Comparison of ENCODE assay signal across 8 cellular contexts in the genomic region with DNA sequence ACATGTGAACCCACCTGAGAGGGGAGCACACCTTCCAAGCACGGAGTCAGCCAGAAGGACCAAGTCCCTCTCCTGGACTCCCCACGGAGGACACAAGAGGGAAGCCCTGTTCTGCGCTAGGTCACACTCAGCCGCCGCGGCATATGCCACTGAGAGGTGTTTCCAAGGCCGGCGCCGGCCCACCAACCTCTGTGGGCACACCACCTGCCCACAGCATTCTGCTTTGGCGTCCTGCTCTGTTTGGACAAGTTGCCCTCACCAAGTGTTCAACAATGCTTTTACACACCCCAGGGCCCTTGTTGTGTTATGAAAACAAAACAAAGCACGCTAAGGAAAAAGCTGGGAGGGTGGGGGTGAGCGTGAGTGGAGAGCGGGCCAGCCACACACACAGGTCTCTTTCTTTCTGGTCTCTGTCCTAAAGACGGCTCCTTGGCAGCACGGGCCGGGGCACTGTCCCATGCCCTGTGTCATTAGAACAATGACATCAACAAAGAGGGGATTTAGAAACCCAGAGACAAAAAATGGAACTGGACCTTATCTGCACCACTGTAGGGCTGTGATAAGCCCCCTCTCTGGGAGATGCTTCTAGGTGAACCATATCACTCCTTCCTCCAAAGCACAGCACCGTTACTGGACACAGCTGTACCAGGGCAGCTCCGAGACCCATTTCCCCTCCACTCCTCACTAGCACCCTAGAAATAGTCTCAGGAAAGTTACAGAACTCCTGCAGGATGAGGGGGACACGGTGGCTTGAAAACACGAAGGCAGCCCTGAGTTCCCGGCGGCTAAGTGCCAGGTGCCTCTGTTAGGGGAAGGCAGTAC. TPM values are rescaled to one million over a fixed set of nuclear protein-coding genes. Genes with fewer than 3 reads are reported as not detected.
DNase-seq lines count a peak whose midpoint lies in the region; FAIRE-seq and TF ChIP-seq lines count a peak whose summit lies in the region.

No MANE protein-coding gene starts in this region.

- no peak for FAIRE-seq in frontal cortex (lab: Jason Lieb, UNC)

- H3K27ac ChIP-seq in endodermal cell (ENCODE audit: low read depth, low read length) (peak overlapping the region; percentile 55), osteoblast (ENCODE audit: low read depth, low read length) (peak overlapping the region; percentile 95)

- H3K4me2 ChIP-seq in osteoblast (ENCODE audit: insufficient read depth, low read length), result peak overlapping the region; percentile 75

- BruUV-seq in Calu3 (replicated peaks; lab: Mats Ljungman, UMichigan), result no TSS peak

- peaks cover 80% of the 10 kb centered on the region for H3K36me3 ChIP-seq in endodermal cell (ENCODE audit: control insufficient read depth, insufficient read depth, low read length)
- peaks cover 59% of the 10 kb centered on the region for H3K36me3 ChIP-seq in osteoblast (ENCODE audit: insufficient read depth, low read length)

- H3K9me3 ChIP-seq in endodermal cell (ENCODE audit: control insufficient read depth, low read length) (no peaks in the 10 kb centered on the region), osteoblast (ENCODE audit: low read depth, low read length) (no peaks in the 10 kb centered on the region)

- no peak overlapping the region for H2AFZ ChIP-seq in osteoblast (ENCODE audit: low read length)

- H3K4me3 ChIP-seq in endodermal cell (ENCODE audit: low read length), result no peak overlapping the region
- peak overlapping the region; percentile 45 for H3K4me3 ChIP-seq in osteoblast (ENCODE audit: insufficient read depth, low read length)

- H3K27me3 ChIP-seq in endodermal cell (ENCODE audit: control insufficient read depth, insufficient read depth, low read length, poor library complexity, severe bottlenecking), result no peaks in the 10 kb centered on the region
- H3K27me3 ChIP-seq in osteoblast (ENCODE audit: insufficient read depth, low read length), result no peaks in the 10 kb centered on the region

- peaks cover 58% of the 10 kb centered on the region for H3K36me3 Mint-ChIP-seq in Calu3 (ENCODE audit: insufficient read depth, unreplicated experiment)
- peaks cover 60% of the 10 kb centered on the region for H3K36me3 Mint-ChIP-seq in endodermal cell (ENCODE audit: low read depth)

- H3K4me1 ChIP-seq in endodermal cell (ENCODE audit: control insufficient read depth, insufficient read depth, low read length) (peaks cover 61% of the 10 kb centered on the region), osteoblast (ENCODE audit: insufficient read depth, low read length) (peaks cover 100% of the 10 kb centered on the region)

- 90 to 94% methylated on average over 13 to 22 of the region's 22 CpGs for WGBS in endodermal cell (ENCODE audit: insufficient coverage in 1 of 2, insufficient read length in 1 of 2), 2 experiments

- H3K27me3 Mint-ChIP-seq in Calu3 (ENCODE audit: unreplicated experiment), result no peaks in the 10 kb centered on the region
- no peaks in the 10 kb centered on the region for H3K27me3 Mint-ChIP-seq in endodermal cell (ENCODE audit: insufficient read depth)

- H3K79me2 ChIP-seq in osteoblast (ENCODE audit: insufficient read depth, low read length), result peaks cover 100% of the 10 kb centered on the region

- CTCF ChIA-PET in Calu3 (lab: Charles Lee), result no interaction called here

- no peak overlapping the region for H3K9ac ChIP-seq in endodermal cell (ENCODE audit: extremely low read depth, low read length, poor library complexity, severe bottlenecking)

- H3K4me1 Mint-ChIP-seq in Calu3 (ENCODE audit: low read depth, unreplicated experiment) (peaks cover 100% of the 10 kb centered on the region), endodermal cell (peaks cover 86% of the 10 kb centered on the region)

- H3K27ac Mint-ChIP-seq in Calu3 (ENCODE audit: unreplicated experiment) (peak overlapping the region; percentile 64), endodermal cell (peak overlapping the region; percentile 79)

- TF ChIP-seq CTCF in Calu3 (IDR thresholded peaks at IDR 0.05; ENCODE audit: unreplicated experiment), result no peak
- no peak for TF ChIP-seq CTCF in endodermal cell (conservative IDR thresholded peaks at IDR 0.05)
- TF ChIP-seq CTCF in osteoblast (IDR thresholded peaks at IDR 0.05; ENCODE audit: extremely low read depth, low read depth, low read length), result peak; percentile 6

- intact Hi-C loops in Calu3 (cut with micrococcal nuclease; ENCODE audit: unreplicated experiment), result no loop called here

- DNase-seq in Calu3 (no peak), OCI-M2 (lab: John Stamatoyannopoulos, UW; ENCODE audit: unreplicated experiment) (peak; percentile 35), endodermal cell (no peak), osteoblast (ENCODE audit: insufficient read length, low spot score, missing footprints) (peak; percentile 50), NOMO-1 treated with DMSO at 0.1 percent for 48 hours (lab: John Stamatoyannopoulos, UW; ENCODE audit: unreplicated experiment) (no peak), HuH-7 (ENCODE audit: low spot score) (no peak), NCI-H2196 treated with DMSO at 0.1 percent for 48 hours (lab: John Stamatoyannopoulos, UW; ENCODE audit: unreplicated experiment) (no peak), frontal cortex (ENCODE audit: low spot score in 2 of 2) (no peak)

- H3K9me3 Mint-ChIP-seq in Calu3 (ENCODE audit: low read depth, unreplicated experiment) (no peaks in the 10 kb centered on the region), endodermal cell (no peaks in the 10 kb centered on the region)

- no peak overlapping the region for H3K4me3 Mint-ChIP-seq in Calu3 (ENCODE audit: low read depth, unreplicated experiment)
- peak overlapping the region; percentile 35 for H3K4me3 Mint-ChIP-seq in endodermal cell

- H4K20me1 ChIP-seq in osteoblast (ENCODE audit: insufficient read depth, low read length), result peaks cover 66% of the 10 kb centered on the region

RNA-seq across cellular contexts. Expression of a gene that starts 17.0 kb away (rescaled TPM):
- 11.2 and 13.7 TPM in 2 replicates for total RNA-seq in Calu3 (2022)
- 10 to 100 TPM; 52.4 to 67.4 TPM for total RNA-seq in endodermal cell
- polyA plus RNA-seq in endodermal cell (2013, experiment 1 of 2), result 16.5 TPM
- 16.2 TPM for polyA plus RNA-seq in endodermal cell (2013, experiment 2 of 2)
- total RNA-seq in osteoblast, result 76.0 and 81.6 TPM in 2 replicates
- 14.7 TPM for total RNA-seq in frontal cortex

Comparison
In these comparisons a context has a peak if more than half of its experiments do, and no peak if none do; other contexts are left out.
1. DNase-seq: peak in OCI-M2 (single experiment) and osteoblast (single experiment); none in Calu3 (single experiment), endodermal cell (single experiment), NOMO-1 treated with DMSO at 0.1 percent for 48 hours (single experiment), HuH-7 (single experiment), NCI-H2196 treated with DMSO at 0.1 percent for 48 hours (single experiment) and frontal cortex (0 of 2).